In the genomic region with DNA sequence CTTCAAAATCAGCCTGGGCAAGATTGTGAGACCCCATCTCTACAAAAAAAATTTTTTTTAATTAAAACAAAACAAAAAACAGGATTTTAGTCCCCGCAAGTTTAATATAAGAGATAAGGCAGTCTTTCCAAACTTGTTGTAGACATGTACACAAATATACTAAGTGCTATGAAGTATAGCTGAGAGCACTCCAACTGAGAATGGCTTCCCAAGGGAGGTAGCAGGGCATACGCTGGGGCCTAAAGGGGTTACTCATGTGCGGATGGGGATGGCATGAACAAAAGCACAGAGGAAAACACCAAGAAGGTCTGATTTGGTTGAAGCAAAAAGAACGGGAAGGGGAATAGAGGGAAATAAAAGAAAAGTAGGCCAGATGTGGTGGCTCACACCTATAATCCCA, we compare ENCODE assay signal across 16 cellular contexts.
"Had no signal": no experiment of that assay in that cellular context is flagged by ENCODE, and none has a peak within 500 bp of the region (broad histone marks: within the 10 kb centered on the region; RNA-seq: fewer than 3 reads in every experiment).

No MANE protein-coding gene starts in this region.

- H3K27me3 Mint-ChIP-seq: activated naive CD8-positive, alpha-beta T cell treated with anti-CD3 and anti-CD28 coated beads, Interleukin-2, amount 10 ng/mL, durations not matched to agents 7 days and 5 days; natural killer cell treated with Interleukin-12 subunit alpha and Interleukin-12 subunit beta and Interleukin-15 and Interleukin-18, amount 100 ng/mL, for 72 hours; stimulated activated naive CD8-positive, alpha-beta T cell treated with anti-CD3 and anti-CD28 coated beads, Interleukin-15, Interleukin-2, amounts not matched to agents 100 ng/mL and 50 ng/mL, for 24 hours; T-cell had no signal

- DNase-seq: activated CD4-positive, alpha-beta T cell treated with anti-CD3 and anti-CD28 coated beads for 48 hours; activated gamma-delta T cell treated with Interleukin-2 at 50 U/mL for 16 hours; activated naive CD8-positive, alpha-beta T cell treated with anti-CD3 and anti-CD28 coated beads, Interleukin-2, amount 10 ng/mL, durations not matched to agents 7 days and 5 days; body of pancreas; central memory CD4-positive, alpha-beta T cell; foreskin keratinocyte; spleen; stimulated activated CD8-positive, alpha-beta memory T cell treated with anti-CD3 and anti-CD28 coated beads, Interleukin-4, amount 100 ng/mL, for 48 hours; T-cell; upper lobe of left lung had no signal

- H3K27ac Mint-ChIP-seq: mesothelial cell of epicardium; natural killer cell treated with Interleukin-12 subunit alpha and Interleukin-12 subunit beta and Interleukin-15 and Interleukin-18, amount 100 ng/mL, for 72 hours had no signal

- H3K9me3 Mint-ChIP-seq: activated naive CD8-positive, alpha-beta T cell treated with anti-CD3 and anti-CD28 coated beads, Interleukin-2, amount 10 ng/mL, durations not matched to agents 7 days and 5 days; mesothelial cell of epicardium; natural killer cell treated with Interleukin-12 subunit alpha and Interleukin-12 subunit beta and Interleukin-15 and Interleukin-18, amount 100 ng/mL, for 72 hours; stimulated activated naive CD8-positive, alpha-beta T cell treated with anti-CD3 and anti-CD28 coated beads, Interleukin-15, Interleukin-2, amounts not matched to agents 100 ng/mL and 50 ng/mL, for 24 hours; T-cell; WTC11 had no signal

- H3K4me3 Mint-ChIP-seq: activated naive CD8-positive, alpha-beta T cell treated with anti-CD3 and anti-CD28 coated beads, Interleukin-2, amount 10 ng/mL, durations not matched to agents 7 days and 5 days; mesothelial cell of epicardium; natural killer cell treated with Interleukin-12 subunit alpha and Interleukin-12 subunit beta and Interleukin-15 and Interleukin-18, amount 100 ng/mL, for 72 hours; stimulated activated naive CD8-positive, alpha-beta T cell treated with anti-CD3 and anti-CD28 coated beads, Interleukin-15, Interleukin-2, amounts not matched to agents 100 ng/mL and 50 ng/mL, for 24 hours; T-cell; WTC11 had no signal

- H3K4me1 Mint-ChIP-seq: mesothelial cell of epicardium had no signal

- ATAC-seq: body of pancreas; foreskin keratinocyte; natural killer cell treated with Interleukin-12 subunit alpha and Interleukin-12 subunit beta and Interleukin-15 and Interleukin-18, amount 100 ng/mL, for 72 hours; SK-N-SH treated with all-trans-retinoic acid at 6 μM for 48 hours; T-cell; WTC11 had no signal

- H3K27ac ChIP-seq: foreskin keratinocyte, neutrophil, spleen, upper lobe of left lung had no signal
